30 cellular contexts compared by ENCODE assay signal in genomic region chr4:107391630-107392028, GRCh38.
DNase-seq lines count a peak whose midpoint lies in the region; ATAC-seq and FAIRE-seq lines count a peak whose summit lies in the region.
"Had no signal": no experiment of that assay in that cellular context is flagged by ENCODE, and none has a peak within 500 bp of the region (broad histone marks: within the 10 kb centered on the region; RNA-seq: fewer than 3 reads in every experiment).

No MANE protein-coding gene starts in this region.

- ATAC-seq in HG02840 (IDR thresholded peaks at IDR 0.05; ENCODE audit: low FRiP score, unreplicated experiment) (no peak), GM19035 (IDR thresholded peaks at IDR 0.05; ENCODE audit: unreplicated experiment) (no peak)
- ATAC-seq: HCT116, HepG2, PC-3, Right ventricle myocardium inferior, T-cell had no signal

- FAIRE-seq in endometrium (lab: Jason Lieb, UNC), result peak; percentile 54
- FAIRE-seq: GM18507, HepG2 had no signal

- peak; percentile 43 for DNase-seq in AG08395 (ENCODE audit: low spot score)
- peak; percentile 27 for DNase-seq in GM04503 (ENCODE audit: low read depth)
- peak; percentile 30 for DNase-seq in fibroblast of the conjunctiva (ENCODE audit: low read depth)
- no peak for DNase-seq in GM19240 (ENCODE audit: insufficient read length, low spot score)
- no peak for DNase-seq in NCI-H2107 (lab: John Stamatoyannopoulos, UW)
- DNase-seq: 8988T; BE2C; Calu3; CD8-positive, alpha-beta memory T cell; DMS79 treated with DMSO at 0.1 percent for 48 hours; GF-D8; Karpas-422; NCI-H1092; NCI-H1417 treated with DMSO at 0.1 percent for 48 hours; NCI-H187; NCI-H2081 treated with DMSO at 0.1 percent for 48 hours; NCI-H2171 treated with DMSO at 0.1 percent for 48 hours; NCI-H345; NCI-H524; NK-92 treated with Interleukin-12 subunit alpha and Interleukin-12 subunit beta, amount 100 ng/mL, for 24 hours; PC-3; SJCRH30; T-cell had no signal

Comparison
In these comparisons a context has a peak if more than half of its experiments do, and no peak if none do; other contexts are left out.
1. DNase-seq: peak in AG08395 (single experiment), GM04503 (single experiment) and fibroblast of the conjunctiva (single experiment); none in GM19240 (single experiment) and NCI-H2107 (single experiment).